Comparison of ENCODE assay signal across 9 cellular contexts in genomic region chr10:99532687-99533495, GRCh38. TPM values are rescaled to one million over a fixed set of nuclear protein-coding genes. Genes with fewer than 3 reads are reported as not detected.
A peak's percentile ranks its signal among the peaks of the same experiment; 100 is the strongest.
DNase-seq lines count a peak whose midpoint lies in the region; ATAC-seq and TF ChIP-seq lines count a peak whose summit lies in the region.
"Had no signal": no experiment of that assay in that cellular context is flagged by ENCODE, and none has a peak within 500 bp of the region (broad histone marks: within the 10 kb centered on the region; RNA-seq: fewer than 3 reads in every experiment).

NKX2-3 (plus strand) TSS chr10:99532942; CDS start chr10:99533132, 190 bp downstream.

- no peak for TF ChIP-seq CTCF in glutamatergic neuron (IDR thresholded peaks at IDR 0.05; ENCODE audit: partially characterized antibody, unreplicated experiment)

- peaks cover 94% of the 10 kb centered on the region for H3K27me3 Mint-ChIP-seq in T-helper 1 cell treated with Interleukin-12 subunit alpha and Interleukin-12 subunit beta and Interleukin-4 antibody, amounts not matched to agents 30 μg/mL and 1 μg/mL, for 36 hours (ENCODE audit: low read depth)
- peaks cover 63% of the 10 kb centered on the region for H3K27me3 Mint-ChIP-seq in glutamatergic neuron (ENCODE audit: unreplicated experiment)

- H3K27ac Mint-ChIP-seq in T-helper 1 cell treated with Interleukin-12 subunit alpha and Interleukin-12 subunit beta and Interleukin-4 antibody, amounts not matched to agents 30 μg/mL and 1 μg/mL, for 36 hours: peak within 1 kb of the TSS; percentile 68
- no peak within 1 kb of the TSS for H3K27ac Mint-ChIP-seq in glutamatergic neuron (ENCODE audit: unreplicated experiment)

- peak within 1 kb of the TSS; percentile 30 for H3K4me3 ChIP-seq in skeletal muscle satellite cell (ENCODE audit: low read length)
- H3K4me3 ChIP-seq: uterus had no signal

- no peaks in the 10 kb centered on the region for H3K36me3 ChIP-seq in skeletal muscle satellite cell (ENCODE audit: insufficient read depth, low read length)
- H3K36me3 ChIP-seq: uterus had no signal

- peak; percentile 22 for DNase-seq in DMS153 treated with DMSO at 0.1 percent for 48 hours (lab: John Stamatoyannopoulos, UW; ENCODE audit: unreplicated experiment)
- peak; percentile 83 for DNase-seq in glutamatergic neuron
- DNase-seq in NCI-H1436 (lab: John Stamatoyannopoulos, UW): no peak
- no peak for DNase-seq in NCI-H446 (lab: John Stamatoyannopoulos, UW)
- DNase-seq in SW 1271 (lab: John Stamatoyannopoulos, UW): no peak

- peaks cover 5% of the 10 kb centered on the region for H3K9me3 ChIP-seq in skeletal muscle satellite cell (replicated peaks; ENCODE audit: low read length)
- H3K9me3 ChIP-seq: uterus had no signal

- peak within 1 kb of the TSS; percentile 7 for H3K4me3 Mint-ChIP-seq in T-helper 1 cell treated with Interleukin-12 subunit alpha and Interleukin-12 subunit beta and Interleukin-4 antibody, amounts not matched to agents 30 μg/mL and 1 μg/mL, for 36 hours
- peak within 1 kb of the TSS; percentile 78 for H3K4me3 Mint-ChIP-seq in glutamatergic neuron (ENCODE audit: unreplicated experiment)

- peak; percentile 67 for ATAC-seq in HG02642 (IDR thresholded peaks at IDR 0.05; ENCODE audit: poor library complexity, unreplicated experiment)

- peaks cover 22% of the 10 kb centered on the region for H3K4me1 Mint-ChIP-seq in T-helper 1 cell treated with Interleukin-12 subunit alpha and Interleukin-12 subunit beta and Interleukin-4 antibody, amounts not matched to agents 30 μg/mL and 1 μg/mL, for 36 hours (ENCODE audit: low read depth)
- peaks cover 12% of the 10 kb centered on the region for H3K4me1 Mint-ChIP-seq in glutamatergic neuron (ENCODE audit: low read depth, unreplicated experiment)

- H3K9me3 Mint-ChIP-seq in T-helper 1 cell treated with Interleukin-12 subunit alpha and Interleukin-12 subunit beta and Interleukin-4 antibody, amounts not matched to agents 30 μg/mL and 1 μg/mL, for 36 hours: peaks cover 3% of the 10 kb centered on the region
- peaks cover 24% of the 10 kb centered on the region for H3K9me3 Mint-ChIP-seq in glutamatergic neuron (ENCODE audit: unreplicated experiment)

- H3K27me3 ChIP-seq in skeletal muscle satellite cell (ENCODE audit: control insufficient read depth, insufficient read depth, low read length): peaks cover 96% of the 10 kb centered on the region

- no peak within 1 kb of the TSS for H3K9ac ChIP-seq in skeletal muscle satellite cell (ENCODE audit: low read depth, low read length)

- H3K36me3 Mint-ChIP-seq in T-helper 1 cell treated with Interleukin-12 subunit alpha and Interleukin-12 subunit beta and Interleukin-4 antibody, amounts not matched to agents 30 μg/mL and 1 μg/mL, for 36 hours (ENCODE audit: low read depth): peaks cover 9% of the 10 kb centered on the region
- no peaks in the 10 kb centered on the region for H3K36me3 Mint-ChIP-seq in glutamatergic neuron (ENCODE audit: unreplicated experiment)

- H3K4me1 ChIP-seq in skeletal muscle satellite cell (ENCODE audit: control insufficient read depth, insufficient read depth, low read length): peaks cover 3% of the 10 kb centered on the region

- peak within 1 kb of the TSS; percentile 25 for H3K4me2 ChIP-seq in skeletal muscle satellite cell (ENCODE audit: low read length)

RNA-seq across cellular contexts. Expression of gene NKX2-3, which starts in this region (rescaled TPM):
- not detected for total RNA-seq in glutamatergic neuron (ENCODE audit: unreplicated experiment)
- total RNA-seq in skeletal muscle satellite cell (2012; rRNA removed): not detected in 2 replicates
- total RNA-seq: uterus had no signal

Comparison
In these comparisons a context has a peak if more than half of its experiments do, and no peak if none do; other contexts are left out.
1. Peak in DNase-seq in glutamatergic neuron; RNA of the gene not detected or under 1 TPM.